Comparison of ENCODE assay signal across 1 cellular context in the genomic region with DNA sequence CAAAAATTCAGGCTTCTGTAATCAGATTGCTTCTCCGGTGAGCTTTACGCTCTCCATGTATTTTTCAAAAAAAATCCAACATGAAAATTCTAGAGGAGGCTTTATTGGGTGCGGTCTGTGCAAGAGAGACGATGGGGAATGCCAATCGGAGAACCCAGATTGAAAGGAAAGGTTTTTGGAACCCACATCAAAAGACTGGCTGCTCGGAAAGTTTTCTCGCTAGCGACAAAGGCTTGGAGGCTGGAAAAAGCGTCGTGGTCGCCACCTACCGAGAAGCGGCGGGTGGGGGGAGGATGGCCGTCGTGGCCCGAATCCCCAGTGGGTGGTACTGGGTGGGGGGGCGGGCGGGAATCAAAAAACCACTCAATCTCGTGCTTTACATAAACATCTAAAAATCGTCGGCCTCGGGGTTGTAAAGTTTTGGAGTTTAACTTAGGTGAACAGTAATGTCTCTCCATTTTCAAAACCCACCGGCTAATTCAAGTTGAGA.
TF ChIP-seq lines count a peak whose summit lies in the region.

No MANE protein-coding gene starts in this region.

TF ChIP-seq in HEK293, 187 proteins besides CTCF, POLR2A, EP300 and RAD21 (continued from another document):
- 0 out of 2 replicates have a peak, but pooled peaks have one; percentile 8 for TF ChIP-seq GLIS1 (tag by site-specific recombination; IDR thresholded peaks at IDR 0.05)
- no peak for TF ChIP-seq ZNF791 (tag by site-specific recombination; IDR thresholded peaks at IDR 0.05)
- TF ChIP-seq, protein P1, sequence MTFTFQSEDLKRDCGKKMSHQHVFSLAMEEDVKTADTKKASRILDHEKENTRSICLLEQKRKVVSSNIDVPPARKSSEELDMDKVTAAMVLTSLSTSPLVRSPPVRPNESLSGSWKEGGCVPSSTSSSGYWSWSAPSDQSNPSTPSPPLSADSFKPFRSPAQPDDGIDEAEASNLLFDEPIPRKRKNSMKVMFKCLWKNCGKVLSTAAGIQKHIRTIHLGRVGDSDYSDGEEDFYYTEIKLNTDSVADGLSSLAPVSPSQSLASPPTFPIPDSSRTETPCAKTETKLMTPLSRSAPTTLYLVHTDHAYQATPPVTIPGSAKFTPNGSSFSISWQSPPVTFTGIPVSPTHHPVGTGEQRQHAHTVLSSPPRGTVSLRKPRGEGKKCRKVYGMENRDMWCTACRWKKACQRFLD (tag by site-specific recombination; IDR thresholded peaks at IDR 0.05), result no peak
- no peak for TF ChIP-seq ZNF19 (tag by site-specific recombination; IDR thresholded peaks at IDR 0.05; ENCODE audit: low read depth)
- TF ChIP-seq ZNF157 (tag by site-specific recombination; IDR thresholded peaks at IDR 0.05), result no peak
- no peak for TF ChIP-seq ZNF600 (tag by site-specific recombination; IDR thresholded peaks at IDR 0.05)
- TF ChIP-seq ZNF654 (tag by site-specific recombination; IDR thresholded peaks at IDR 0.05; ENCODE audit: low read depth), result peak; percentile 3; the same call in 1 of the 2 replicates
- no peak for TF ChIP-seq TCF7L2 (IDR thresholded peaks at IDR 0.05; ENCODE audit: borderline replicate concordance, low read depth, low read length)
